1 cellular context compared by ENCODE assay signal in the genomic region with DNA sequence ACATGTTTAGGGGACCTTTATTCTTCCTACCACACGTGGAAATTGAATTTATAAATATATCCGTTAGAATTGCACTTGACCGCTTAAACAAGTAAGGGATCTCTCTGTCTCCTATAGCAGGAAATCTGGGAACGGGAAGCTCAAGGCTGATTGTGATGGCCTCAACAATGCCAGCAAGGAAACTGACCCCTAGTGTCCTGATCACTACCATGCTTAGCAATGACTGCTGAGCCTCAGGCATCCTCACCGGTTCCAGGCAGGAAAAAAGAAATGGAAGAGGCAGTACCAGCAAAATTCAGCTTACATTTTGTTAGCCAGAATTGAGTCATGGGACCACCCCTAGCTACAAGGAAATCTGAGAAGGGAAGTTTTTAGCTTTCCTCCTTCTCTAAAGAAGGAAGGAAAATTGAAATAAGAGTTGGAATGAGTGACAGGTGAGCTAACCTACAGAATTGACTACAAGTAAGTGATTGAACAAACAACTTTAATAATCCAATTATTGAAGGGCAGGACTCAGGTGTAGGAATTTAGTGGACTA.
TF ChIP-seq lines count a peak whose summit lies in the region.

No MANE protein-coding gene starts in this region.

TF ChIP-seq in A549, 52 proteins besides CTCF, POLR2A, EP300 and RAD21 (continued from another document):
- TF ChIP-seq, protein P1, sequence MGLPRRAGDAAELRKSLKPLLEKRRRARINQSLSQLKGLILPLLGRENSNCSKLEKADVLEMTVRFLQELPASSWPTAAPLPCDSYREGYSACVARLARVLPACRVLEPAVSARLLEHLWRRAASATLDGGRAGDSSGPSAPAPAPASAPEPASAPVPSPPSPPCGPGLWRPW (IDR thresholded peaks at IDR 0.05), result no peak
- no peak for TF ChIP-seq EHMT2 (IDR thresholded peaks at IDR 0.05; ENCODE audit: low read depth)
- TF ChIP-seq, protein P2, sequence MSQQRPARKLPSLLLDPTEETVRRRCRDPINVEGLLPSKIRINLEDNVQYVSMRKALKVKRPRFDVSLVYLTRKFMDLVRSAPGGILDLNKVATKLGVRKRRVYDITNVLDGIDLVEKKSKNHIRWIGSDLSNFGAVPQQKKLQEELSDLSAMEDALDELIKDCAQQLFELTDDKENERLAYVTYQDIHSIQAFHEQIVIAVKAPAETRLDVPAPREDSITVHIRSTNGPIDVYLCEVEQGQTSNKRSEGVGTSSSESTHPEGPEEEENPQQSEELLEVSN (IDR thresholded peaks at IDR 0.05; ENCODE audit: borderline replicate concordance, low read depth), result no peak
- TF ChIP-seq ZFP36 (IDR thresholded peaks at IDR 0.05; ENCODE audit: borderline replicate concordance, partially characterized antibody), result no peak
